In genomic region chr10:45726703-45727420, GRCh38 we compare ENCODE assay signal across 8 cellular contexts. TPM values are rescaled to one million over a fixed set of nuclear protein-coding genes. Genes with fewer than 3 reads are reported as not detected.
DNase-seq lines count a peak whose midpoint lies in the region; ATAC-seq, FAIRE-seq and TF ChIP-seq lines count a peak whose summit lies in the region.
"Not testable (repeated sequence)": the region's sequence is repeated elsewhere in the genome, so short reads cannot be mapped to it uniquely, and the experiment has no call there.

TSS of gene WASHC2C (plus strand) at chr10:45727266. CDS start at chr10:45727318, 52 bp downstream.

- 3% methylated on average over 32 of the region's 49 CpGs for WGBS in A549 (ENCODE audit: missing lambda C conversion rate)

- intact Hi-C loops in gastrocnemius medialis (cut with DNase I; ENCODE audit: low total_unique reads), result loop anchor here (10.0 kb wide), 1 partner anchor 262 kb away; no protein-coding TSS in a partner anchor

- H3K27ac ChIP-seq in A549, result peak within 1 kb of the TSS; percentile 72 to 90
- peak within 1 kb of the TSS; percentile 75 to 89 (median 82) for H3K27ac ChIP-seq in gastrocnemius medialis

- in situ Hi-C loops in T47D (cut with HindIII; ENCODE audit: low pct_unique_long_range_greater_than_20kb, low sequenced_read_pairs); gastrocnemius medialis (cut with MboI; ENCODE audit: low sequenced_read_pairs in 4 of 4): not testable (repeated sequence)

- ATAC-seq in A549 (peak; percentile 87 to 94), GM18870 (IDR thresholded peaks at IDR 0.05; ENCODE audit: unreplicated experiment) (peak; percentile 87), HG03097 (IDR thresholded peaks at IDR 0.05; ENCODE audit: low FRiP score, unreplicated experiment) (peak; percentile 91), gastrocnemius medialis (peak; percentile 97 to 99)

- H3K4me3 ChIP-seq in A549 (peak within 1 kb of the TSS; percentile 99), WI38 (ENCODE audit: low read depth, low read length) (peak within 1 kb of the TSS; percentile 72), iPS-11a (ENCODE audit: low read depth, low read length) (peak within 1 kb of the TSS; percentile 58), gastrocnemius medialis (peak within 1 kb of the TSS; percentile 84 to 100 (median 88))

- not testable (repeated sequence) for H3K27me3 ChIP-seq in gastrocnemius medialis

- not testable (repeated sequence) for TF ChIP-seq EP300 in A549 (IDR thresholded peaks at IDR 0.05)

- CTCF ChIA-PET in A549 (lab: Yijun Ruan, JAX), result interaction anchor here (0.6 to 1.1 kb wide), 2 partner anchors 82 to 262 kb away, joined by 3 read pairs; no protein-coding TSS in a partner anchor

- H3K36me3 ChIP-seq in gastrocnemius medialis, result not testable (repeated sequence)

- not testable (repeated sequence) for TF ChIP-seq CTCF in A549 (IDR thresholded peaks at IDR 0.05); WI38 (IDR thresholded peaks at IDR 0.05; ENCODE audit: low read depth, low read length); gastrocnemius medialis (IDR thresholded peaks at IDR 0.05 in 4 of 5, conservative IDR thresholded peaks at IDR 0.05 in 1 of 5)

- H3K4me1 ChIP-seq in A549, gastrocnemius medialis: not testable (repeated sequence)

- TF ChIP-seq RAD21 in A549 (conservative IDR thresholded peaks at IDR 0.05 in 1 of 2, IDR thresholded peaks at IDR 0.05 in 1 of 2), result not testable (repeated sequence)

- POLR2A ChIA-PET in A549 (lab: Yijun Ruan, JAX), result interaction anchor here (0.6 kb wide), 1 partner anchor 9 kb away, joined by 4 read pairs; no protein-coding TSS in a partner anchor

- DNase-seq in A549 (ENCODE audit: low read depth in 1 of 2, low spot score in 1 of 2), result peak; percentile 21 to 95
- DNase-seq in NCI-H2227 (lab: John Stamatoyannopoulos, UW; ENCODE audit: unreplicated experiment), result peak; percentile 91
- DNase-seq in T47D (ENCODE audit: low read depth in 1 of 2, low spot score in 1 of 2), result peak; percentile 41 to 92
- peak; percentile 83 to 96 for DNase-seq in gastrocnemius medialis

- TF ChIP-seq POLR2A in A549 (IDR thresholded peaks at IDR 0.05; ENCODE audit: low read length), result peak; percentile 68
- peak in 1 of 2 donors; percentile 8 for TF ChIP-seq POLR2A in gastrocnemius medialis (IDR thresholded peaks at IDR 0.05)

- peak within 1 kb of the TSS; percentile 65 for H3K4me2 ChIP-seq in A549

- not testable (repeated sequence) for H3K9me3 ChIP-seq in A549, gastrocnemius medialis

- FAIRE-seq in A549 (lab: Jason Lieb, UNC), result not testable (repeated sequence)

TF ChIP-seq in A549, 52 proteins besides CTCF, POLR2A, EP300 and RAD21:
- peak; percentile 74 to 88; a peak in 4 of 5 replicates for TF ChIP-seq JUN (IDR thresholded peaks at IDR 0.05)
- TF ChIP-seq HDAC2 (IDR thresholded peaks at IDR 0.05), result peak; percentile 67; the same call in 1 of the 2 replicates
- TF ChIP-seq KDM5A (IDR thresholded peaks at IDR 0.05), result peak; percentile 97
- TF ChIP-seq NPAS2 (CRISPR knock-in tag; IDR thresholded peaks at IDR 0.05; ENCODE audit: borderline replicate concordance), result peak; percentile 76
- peak; percentile 92 for TF ChIP-seq PHF8 (IDR thresholded peaks at IDR 0.05; ENCODE audit: borderline replicate concordance, low read depth)
- TF ChIP-seq GATA3 (IDR thresholded peaks at IDR 0.05; ENCODE audit: borderline replicate concordance), result peak; percentile 25; the same call in 1 of the 2 replicates
- TF ChIP-seq, protein P1, sequence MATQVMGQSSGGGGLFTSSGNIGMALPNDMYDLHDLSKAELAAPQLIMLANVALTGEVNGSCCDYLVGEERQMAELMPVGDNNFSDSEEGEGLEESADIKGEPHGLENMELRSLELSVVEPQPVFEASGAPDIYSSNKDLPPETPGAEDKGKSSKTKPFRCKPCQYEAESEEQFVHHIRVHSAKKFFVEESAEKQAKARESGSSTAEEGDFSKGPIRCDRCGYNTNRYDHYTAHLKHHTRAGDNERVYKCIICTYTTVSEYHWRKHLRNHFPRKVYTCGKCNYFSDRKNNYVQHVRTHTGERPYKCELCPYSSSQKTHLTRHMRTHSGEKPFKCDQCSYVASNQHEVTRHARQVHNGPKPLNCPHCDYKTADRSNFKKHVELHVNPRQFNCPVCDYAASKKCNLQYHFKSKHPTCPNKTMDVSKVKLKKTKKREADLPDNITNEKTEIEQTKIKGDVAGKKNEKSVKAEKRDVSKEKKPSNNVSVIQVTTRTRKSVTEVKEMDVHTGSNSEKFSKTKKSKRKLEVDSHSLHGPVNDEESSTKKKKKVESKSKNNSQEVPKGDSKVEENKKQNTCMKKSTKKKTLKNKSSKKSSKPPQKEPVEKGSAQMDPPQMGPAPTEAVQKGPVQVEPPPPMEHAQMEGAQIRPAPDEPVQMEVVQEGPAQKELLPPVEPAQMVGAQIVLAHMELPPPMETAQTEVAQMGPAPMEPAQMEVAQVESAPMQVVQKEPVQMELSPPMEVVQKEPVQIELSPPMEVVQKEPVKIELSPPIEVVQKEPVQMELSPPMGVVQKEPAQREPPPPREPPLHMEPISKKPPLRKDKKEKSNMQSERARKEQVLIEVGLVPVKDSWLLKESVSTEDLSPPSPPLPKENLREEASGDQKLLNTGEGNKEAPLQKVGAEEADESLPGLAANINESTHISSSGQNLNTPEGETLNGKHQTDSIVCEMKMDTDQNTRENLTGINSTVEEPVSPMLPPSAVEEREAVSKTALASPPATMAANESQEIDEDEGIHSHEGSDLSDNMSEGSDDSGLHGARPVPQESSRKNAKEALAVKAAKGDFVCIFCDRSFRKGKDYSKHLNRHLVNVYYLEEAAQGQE (IDR thresholded peaks at IDR 0.05), result peak; percentile 59
- TF ChIP-seq BCL3 (IDR thresholded peaks at IDR 0.05), result peak; percentile 82; the same call in 2 of the 3 replicates
- TF ChIP-seq, protein P2, sequence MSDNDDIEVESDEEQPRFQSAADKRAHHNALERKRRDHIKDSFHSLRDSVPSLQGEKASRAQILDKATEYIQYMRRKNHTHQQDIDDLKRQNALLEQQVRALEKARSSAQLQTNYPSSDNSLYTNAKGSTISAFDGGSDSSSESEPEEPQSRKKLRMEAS (IDR thresholded peaks at IDR 0.05), result peak; percentile 93
- TF ChIP-seq, protein P3, sequence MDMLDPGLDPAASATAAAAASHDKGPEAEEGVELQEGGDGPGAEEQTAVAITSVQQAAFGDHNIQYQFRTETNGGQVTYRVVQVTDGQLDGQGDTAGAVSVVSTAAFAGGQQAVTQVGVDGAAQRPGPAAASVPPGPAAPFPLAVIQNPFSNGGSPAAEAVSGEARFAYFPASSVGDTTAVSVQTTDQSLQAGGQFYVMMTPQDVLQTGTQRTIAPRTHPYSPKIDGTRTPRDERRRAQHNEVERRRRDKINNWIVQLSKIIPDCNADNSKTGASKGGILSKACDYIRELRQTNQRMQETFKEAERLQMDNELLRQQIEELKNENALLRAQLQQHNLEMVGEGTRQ (IDR thresholded peaks at IDR 0.05), result peak; percentile 100
- TF ChIP-seq, protein P4, sequence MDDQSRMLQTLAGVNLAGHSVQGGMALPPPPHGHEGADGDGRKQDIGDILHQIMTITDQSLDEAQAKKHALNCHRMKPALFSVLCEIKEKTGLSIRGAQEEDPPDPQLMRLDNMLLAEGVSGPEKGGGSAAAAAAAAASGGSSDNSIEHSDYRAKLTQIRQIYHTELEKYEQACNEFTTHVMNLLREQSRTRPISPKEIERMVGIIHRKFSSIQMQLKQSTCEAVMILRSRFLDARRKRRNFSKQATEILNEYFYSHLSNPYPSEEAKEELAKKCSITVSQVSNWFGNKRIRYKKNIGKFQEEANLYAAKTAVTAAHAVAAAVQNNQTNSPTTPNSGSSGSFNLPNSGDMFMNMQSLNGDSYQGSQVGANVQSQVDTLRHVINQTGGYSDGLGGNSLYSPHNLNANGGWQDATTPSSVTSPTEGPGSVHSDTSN (IDR thresholded peaks at IDR 0.05), result 0 out of 2 replicates have a peak, but pooled peaks have one; percentile 32
- TF ChIP-seq BHLHE40 (IDR thresholded peaks at IDR 0.05; ENCODE audit: low read depth, low read length), result peak; percentile 80

RNA-seq across cellular contexts. Expression of gene WASHC2C, which starts in this region (rescaled TPM):
- polyA plus RNA-seq in A549 (2011; rRNA removed) (27.7 and 38.7 TPM in 2 replicates), A549 (2017; fragmentation: RNase III; extraction: RNeasy Plus Mini Kit Qiagen cat#74134 plus additional on column Dnase treatment) (19.8 to 24.9 TPM (median 24.7 TPM) in 3 replicates)
- polyA plus RNA-seq in A549 (2012; cell fraction: cytosol; rRNA removed), result 8.1 and 9.7 TPM in 2 replicates
- 12.3 and 14.0 TPM in 2 replicates for polyA plus RNA-seq in A549 (2012; cell fraction: nucleus; rRNA removed)
- polyA minus RNA-seq in A549 (2011; rRNA and poly(A)+ RNA removed), result 11.0 and 13.6 TPM in 2 replicates
- 10 to 100 TPM; 18.7 to 22.2 (median 19.1) TPM for total RNA-seq in gastrocnemius medialis

Comparison
In these comparisons a context has a peak if more than half of its experiments do, and no peak if none do; other contexts are left out.
1. Peak in every context shown above with its lines: DNase-seq, ATAC-seq, H3K4me3 ChIP-seq and H3K27ac ChIP-seq.